In genomic region chr2:85911836-85912692, GRCh38 we compare ENCODE assay signal across 8 cellular contexts. TPM values are rescaled to one million over a fixed set of nuclear protein-coding genes. Genes with fewer than 3 reads are reported as not detected.
DNase-seq lines count a peak whose midpoint lies in the region; ATAC-seq, FAIRE-seq and TF ChIP-seq lines count a peak whose summit lies in the region.
"Had no signal": no experiment of that assay in that cellular context is flagged by ENCODE, and none has a peak within 500 bp of the region (broad histone marks: within the 10 kb centered on the region; RNA-seq: fewer than 3 reads in every experiment).

No MANE protein-coding gene starts in this region.

- H3K9me1 ChIP-seq in keratinocyte (ENCODE audit: control insufficient read depth, extremely low read depth, insufficient read depth, low read length) = no peaks in the 10 kb centered on the region

- H3K4me3 ChIP-seq in keratinocyte (ENCODE audit: control insufficient read depth in 2 of 3, extremely low read depth in 1 of 3, insufficient read depth in 2 of 3, low read depth in 1 of 3, low read length in 3 of 3) = peak overlapping the region in 1 of 3 experiments; percentile 21

- H2AFZ ChIP-seq in keratinocyte (ENCODE audit: control insufficient read depth, low read length) = no peak overlapping the region

- TF ChIP-seq CTCF in keratinocyte (optimal IDR thresholded peaks at IDR 0.05 in 1 of 3, IDR thresholded peaks at IDR 0.05 in 1 of 3, conservative IDR thresholded peaks at IDR 0.05 in 1 of 3; ENCODE audit: extremely low read depth in 1 of 3, insufficient read depth in 2 of 3, low read length in 3 of 3) = no peak

- H3K9ac ChIP-seq in keratinocyte (ENCODE audit: control insufficient read depth, extremely low read depth, insufficient read depth, low read length) = peak overlapping the region; percentile 67

- peaks cover 3% of the 10 kb centered on the region for H3K9me3 ChIP-seq in keratinocyte (ENCODE audit: control insufficient read depth, low read depth, low read length)

- no peaks in the 10 kb centered on the region for H3K79me2 ChIP-seq in keratinocyte (ENCODE audit: control insufficient read depth, insufficient read depth, low read length)

- H3K27ac ChIP-seq in keratinocyte (ENCODE audit: control insufficient read depth, insufficient read depth, low read length) = peak overlapping the region; percentile 88
- H3K27ac ChIP-seq in temporal lobe (ENCODE audit: low read depth, low read length) = peak overlapping the region; percentile 77

- H3K27me3 ChIP-seq in keratinocyte (ENCODE audit: control insufficient read depth, extremely low read depth, insufficient read depth, low read length) = no peaks in the 10 kb centered on the region

- no peaks in the 10 kb centered on the region for H3K36me3 ChIP-seq in keratinocyte (ENCODE audit: control insufficient read depth in 2 of 2, extremely low read depth in 1 of 2, insufficient read depth in 2 of 2, low read length in 2 of 2)

- dilution Hi-C loops in keratinocyte (cut with MboI; ENCODE audit: extremely low pct_ligation_motif_present, low sequenced_read_pairs) = no loop called here

- H3K4me1 ChIP-seq in keratinocyte (ENCODE audit: control insufficient read depth, extremely low read depth, insufficient read depth, low read length) = peaks cover 40% of the 10 kb centered on the region

- no peaks in the 10 kb centered on the region for H4K20me1 ChIP-seq in keratinocyte (ENCODE audit: control insufficient read depth, extremely low read depth, insufficient read depth, low read length)

- FAIRE-seq in keratinocyte (lab: Jason Lieb, UNC) = peak; percentile 93

- H3K4me2 ChIP-seq in keratinocyte (ENCODE audit: control insufficient read depth, extremely low read depth, insufficient read depth, low read depth, low read length) = peak overlapping the region; percentile 67

- no peak for ATAC-seq in HG02678 (IDR thresholded peaks at IDR 0.05; ENCODE audit: unreplicated experiment)
- no peak for ATAC-seq in GM21390 (IDR thresholded peaks at IDR 0.05; ENCODE audit: unreplicated experiment)

- DNase-seq in HT1080 (ENCODE audit: low read depth) = peak; percentile 65
- DNase-seq in astrocyte of the hippocampus (ENCODE audit: low read depth, low spot score) = peak; percentile 83
- DNase-seq in keratinocyte (ENCODE audit: low read depth, low spot score) = peak; percentile 93
- DNase-seq in RKO (ENCODE audit: low spot score) = no peak
- DNase-seq: activated CD4-positive, CD25-positive, alpha-beta regulatory T cell had no signal

RNA-seq across cellular contexts. Expression of gene ST3GAL5, which starts 23.3 kb away (rescaled TPM):
- 1.2 TPM in 2 replicates for total RNA-seq in HT1080 (2014; rRNA removed; shearing (Covaris generic))
- polyA plus RNA-seq in HT1080 (2015; cell fraction: cytosol; rRNA removed) = 2.0 and 2.9 TPM in 2 replicates
- polyA plus RNA-seq in HT1080 (2015; cell fraction: nucleus; rRNA removed) = 2.4 and 2.5 TPM in 2 replicates
- 29.7 to 43.5 TPM (median 39.7 TPM) in 3 replicates for polyA plus RNA-seq in keratinocyte
- polyA plus RNA-seq in keratinocyte (2011; ENCODE audit: low read depth) = 7.1 TPM
- 30.7 and 44.2 TPM in 2 replicates for polyA plus RNA-seq in keratinocyte (2011; cell fraction: cytosol; rRNA removed)
- polyA plus RNA-seq in keratinocyte (2011; cell fraction: nucleus; rRNA removed) = 49.3 and 50.8 TPM in 2 replicates
- 7.0 and 24.6 TPM in 2 replicates for polyA plus RNA-seq in keratinocyte (2012; ENCODE audit: low replicate concordance)
- 16.0 to 43.2 TPM (median 26.8 TPM) in 3 replicates for polyA minus RNA-seq in keratinocyte
- 18.2 TPM for polyA minus RNA-seq in keratinocyte (2011; cell fraction: cytosol; rRNA and poly(A)+ RNA removed)
- 19.0 and 37.9 TPM in 2 replicates for polyA minus RNA-seq in keratinocyte (2011; cell fraction: nucleus; rRNA and poly(A)+ RNA removed)
- 26.6 TPM for total RNA-seq in temporal lobe

Comparison
In these comparisons a context has a peak if more than half of its experiments do, and no peak if none do; other contexts are left out.
1. RNA of gene ST3GAL5, which starts 23.3 kb away (total RNA-seq): 26.6 TPM in temporal lobe (single experiment); 1.2 TPM in HT1080; every median in the first group is over 10 times any median in the second.